17 cellular contexts compared by ENCODE assay signal in genomic region chrX:45454235-45454634, GRCh38.
"Had no signal": no experiment of that assay in that cellular context is flagged by ENCODE, and none has a peak within 500 bp of the region (broad histone marks: within the 10 kb centered on the region; RNA-seq: fewer than 3 reads in every experiment).

No MANE protein-coding gene starts in this region.

- H3K27me3 ChIP-seq: gastrocnemius medialis, right atrium auricular region, sigmoid colon had no signal

- H3K27ac ChIP-seq: coronary artery, gastrocnemius medialis, left ventricle myocardium inferior, lower lobe of right lung, right atrium auricular region, sigmoid colon, skin epidermis had no signal

- H3K9me3 ChIP-seq: gastrocnemius medialis, left ventricle myocardium inferior, lower lobe of right lung, sigmoid colon had no signal

- DNase-seq: effector CD4-positive, alpha-beta T cell; gastrocnemius medialis; kidney; left cardiac atrium; left ventricle myocardium inferior; lower lobe of right lung; mesenchymal stem cell; naive B cell; sigmoid colon; stimulated activated CD4-positive, alpha-beta T cell treated with anti-CD3 and anti-CD28 coated beads, Interleukin-2, amount 100 ng/mL, for 24 hours; stimulated activated CD4-positive, alpha-beta T cell treated with anti-CD3 and anti-CD28 coated beads, Interleukin-4, amount 100 ng/mL, for 4 hours; stimulated activated naive B cell treated with anti-CD40 and anti-IgM and Interleukin-4, amounts not matched to agents 10 μg/mL and 1 μg/mL and 100 μg/mL, for 72 hours; stimulated activated naive CD8-positive, alpha-beta T cell treated with anti-CD3 and anti-CD28 coated beads, Interleukin-15, amount 100 ng/mL, for 72 hours; trophoblast cell had no signal

- H3K36me3 ChIP-seq: gastrocnemius medialis, left ventricle myocardium inferior, lower lobe of right lung, right atrium auricular region, sigmoid colon had no signal

- H3K4me3 ChIP-seq: coronary artery, gastrocnemius medialis, left ventricle myocardium inferior, lower lobe of right lung, right atrium auricular region, sigmoid colon, skin epidermis had no signal

- H3K4me1 ChIP-seq: gastrocnemius medialis, left ventricle myocardium inferior, lower lobe of right lung, right atrium auricular region had no signal
